ENCODE assay signal across 9 cellular contexts in genomic region chr14:75174066-75174465, GRCh38. TPM values are rescaled to one million over a fixed set of nuclear protein-coding genes. Genes with fewer than 3 reads are reported as not detected.
DNase-seq lines count a peak whose midpoint lies in the region; ATAC-seq and TF ChIP-seq lines count a peak whose summit lies in the region.
"Had no signal": no experiment of that assay in that cellular context is flagged by ENCODE, and none has a peak within 500 bp of the region (broad histone marks: within the 10 kb centered on the region; RNA-seq: fewer than 3 reads in every experiment).

No MANE protein-coding gene starts in this region.

- DNase-seq in GM23338 (ENCODE audit: low spot score): no peak
- DNase-seq in PC-3: no peak
- no peak for DNase-seq in osteocyte (ENCODE audit: extremely low spot score, unreplicated experiment)
- DNase-seq in medulla oblongata (ENCODE audit: extremely low spot score): no peak
- no peak for DNase-seq in mesendoderm
- DNase-seq in iPS-NIHi11 (ENCODE audit: low spot score): no peak
- no peak for DNase-seq in NCI-H1930 (lab: John Stamatoyannopoulos, UW)
- DNase-seq: SW 1271 had no signal

- no peaks in the 10 kb centered on the region for H3K9me2 ChIP-seq in GM23338 (ENCODE audit: insufficient read depth)
- no peaks in the 10 kb centered on the region for H3K9me2 ChIP-seq in PC-3 (replicated peaks; ENCODE audit: low read length)

- H2BK15ac ChIP-seq in mesendoderm (replicated peaks; ENCODE audit: low read depth): no peak overlapping the region

- no peak overlapping the region for H3K56ac ChIP-seq in mesendoderm (ENCODE audit: low read length)

- no peak overlapping the region for H3K23ac ChIP-seq in mesendoderm (ENCODE audit: low read length)

- H3K27me3 ChIP-seq in GM23338 (ENCODE audit: insufficient read depth): no peaks in the 10 kb centered on the region
- H3K27me3 ChIP-seq in PC-3 (ENCODE audit: low read length): no peaks in the 10 kb centered on the region
- H3K27me3 ChIP-seq in mesendoderm (ENCODE audit: insufficient read depth, low read length, poor library complexity): no peaks in the 10 kb centered on the region

- H3K27ac ChIP-seq in GM23338 (ENCODE audit: low read depth) (peak overlapping the region; percentile 23; the same call in 1 of the 2 replicates), PC-3 (ENCODE audit: low read length) (no peak overlapping the region), cingulate gyrus (ENCODE audit: low read depth, low read length) (peak overlapping the region; percentile 73), mesendoderm (ENCODE audit: low read depth, low read length) (no peak overlapping the region)

- no CpG with 5 or more reads among the region's 2 CpGs for WGBS in mesendoderm (ENCODE audit: extremely low coverage, insufficient coverage, low lambda C conversion rate)

- H3K4me3 ChIP-seq in GM23338 (no peak overlapping the region), PC-3 (ENCODE audit: low read length) (peak overlapping the region; percentile 100; the same call in 1 of the 2 replicates), mesendoderm (ENCODE audit: low read length) (no peak overlapping the region)

- POLR2A ChIA-PET in PC-3 (lab: Charles Lee; ENCODE audit: unreplicated experiment): no interaction called here

- H3K9ac ChIP-seq in PC-3 (ENCODE audit: low read length) (no peak overlapping the region), mesendoderm (ENCODE audit: low read length) (no peak overlapping the region)

- H4K20me1 ChIP-seq in GM23338 (replicated peaks; ENCODE audit: insufficient read depth): peaks cover 29% of the 10 kb centered on the region
- peaks cover 32% of the 10 kb centered on the region for H4K20me1 ChIP-seq in PC-3 (ENCODE audit: low read length)

- H3K4me1 Mint-ChIP-seq in GM23338: peaks cover 23% of the 10 kb centered on the region
- H3K4me1 Mint-ChIP-seq in osteocyte (ENCODE audit: unreplicated experiment): peaks cover 26% of the 10 kb centered on the region

- H3K4me3 Mint-ChIP-seq in GM23338: no peak overlapping the region; the same call in 2 of the 3 replicates
- peak overlapping the region; percentile 97 for H3K4me3 Mint-ChIP-seq in osteocyte (ENCODE audit: unreplicated experiment)

- peaks cover 69% of the 10 kb centered on the region for H3K79me2 ChIP-seq in GM23338 (replicated peaks; ENCODE audit: insufficient read depth)
- peaks cover 74% of the 10 kb centered on the region for H3K79me2 ChIP-seq in PC-3 (ENCODE audit: low read length)
- peaks cover 62% of the 10 kb centered on the region for H3K79me2 ChIP-seq in mesendoderm (ENCODE audit: control insufficient read depth, insufficient read depth, low read length)

- no peaks in the 10 kb centered on the region for H3K9me3 ChIP-seq in PC-3 (ENCODE audit: low read length)

- H4K5ac ChIP-seq in mesendoderm (ENCODE audit: low read length): no peak overlapping the region

- peaks cover 12% of the 10 kb centered on the region for H3K79me1 ChIP-seq in mesendoderm (ENCODE audit: low read length)

- H3K36me3 Mint-ChIP-seq in GM23338 (ENCODE audit: low read depth) (no peaks in the 10 kb centered on the region), osteocyte (ENCODE audit: unreplicated experiment) (no peaks in the 10 kb centered on the region)

- H3F3A ChIP-seq in GM23338 (replicated peaks; ENCODE audit: low read depth): no peaks in the 10 kb centered on the region
- no peaks in the 10 kb centered on the region for H3F3A ChIP-seq in PC-3 (ENCODE audit: low read length, unreplicated experiment)

- H3K9me3 Mint-ChIP-seq in GM23338 (no peaks in the 10 kb centered on the region), osteocyte (ENCODE audit: unreplicated experiment) (no peaks in the 10 kb centered on the region)

- peaks cover 7% of the 10 kb centered on the region for H3K4me1 ChIP-seq in GM23338 (ENCODE audit: insufficient read depth)
- peaks cover 11% of the 10 kb centered on the region for H3K4me1 ChIP-seq in PC-3 (ENCODE audit: insufficient read depth, low read length)
- no peaks in the 10 kb centered on the region for H3K4me1 ChIP-seq in mesendoderm (ENCODE audit: control insufficient read depth, low read depth, low read length)

- ATAC-seq in GM23338 (no peak), PC-3 (no peak)

- H3K4ac ChIP-seq in mesendoderm (ENCODE audit: low read depth, low read length): no peak overlapping the region

- no peak for TF ChIP-seq CTCF in GM23338 (conservative IDR thresholded peaks at IDR 0.05; ENCODE audit: low read depth in 2 of 2)
- no peak for TF ChIP-seq CTCF in PC-3 (conservative IDR thresholded peaks at IDR 0.05; ENCODE audit: low read depth, low read length)
- TF ChIP-seq CTCF in osteocyte (IDR thresholded peaks at IDR 0.05): no peak

- no peak overlapping the region for H2BK120ac ChIP-seq in mesendoderm (ENCODE audit: low read depth, low read length)

- peaks cover 9% of the 10 kb centered on the region for H3K27me3 Mint-ChIP-seq in GM23338 (ENCODE audit: insufficient read depth, low read depth, poor library complexity)
- no peaks in the 10 kb centered on the region for H3K27me3 Mint-ChIP-seq in osteocyte (ENCODE audit: unreplicated experiment)

- H3K36me3 ChIP-seq in GM23338 (ENCODE audit: insufficient read depth) (no peaks in the 10 kb centered on the region), PC-3 (ENCODE audit: low read depth, low read length) (no peaks in the 10 kb centered on the region), mesendoderm (ENCODE audit: control insufficient read depth, insufficient read depth, low read length) (no peaks in the 10 kb centered on the region)

- no TSS peak for BruUV-seq in PC-3 (replicated peaks; lab: Mats Ljungman, UMichigan)

- CTCF ChIA-PET in PC-3 (lab: Charles Lee): no interaction called here

- H2AFZ ChIP-seq in GM23338 (no peak overlapping the region), PC-3 (ENCODE audit: low read length) (no peak overlapping the region)

- H2AK5ac ChIP-seq in mesendoderm (ENCODE audit: low read length): no peak overlapping the region

- no peak overlapping the region for H3K18ac ChIP-seq in mesendoderm (ENCODE audit: low read length)

- H3K27ac Mint-ChIP-seq in GM23338 (no peak overlapping the region), osteocyte (ENCODE audit: unreplicated experiment) (peak overlapping the region; percentile 56)

- no peak overlapping the region for H2BK5ac ChIP-seq in mesendoderm (ENCODE audit: low read length)

- intact Hi-C loops in PC-3 (cut with micrococcal nuclease): no loop called here

- H4K8ac ChIP-seq in mesendoderm (ENCODE audit: low read depth, low read length): no peak overlapping the region

- H3K4me2 ChIP-seq in GM23338 (no peak overlapping the region), PC-3 (ENCODE audit: low read length) (peak overlapping the region; percentile 89), mesendoderm (ENCODE audit: low read length) (no peak overlapping the region)

TF ChIP-seq in GM23338, 12 proteins besides CTCF, POLR2A, EP300 and RAD21:
- TF ChIP-seq NANOG (IDR thresholded peaks at IDR 0.05; ENCODE audit: borderline replicate concordance) (no peak), ZNF114 (CRISPR knock-in tag; IDR thresholded peaks at IDR 0.05) (no peak), ETS1 (IDR thresholded peaks at IDR 0.05) (no peak), CREB1 (CRISPR knock-in tag; IDR thresholded peaks at IDR 0.05; ENCODE audit: low read depth) (no peak), STAT1 (IDR thresholded peaks at IDR 0.05; ENCODE audit: unreplicated experiment) (no peak), JUNB (IDR thresholded peaks at IDR 0.05; ENCODE audit: unreplicated experiment) (no peak), POLR2AphosphoS5 (IDR thresholded peaks at IDR 0.05; ENCODE audit: low read depth) (no peak)

RNA-seq across cellular contexts. Expression of gene TMED10, which starts 2.3 kb away (rescaled TPM):
- total RNA-seq in GM23338 (2014; rRNA removed; shearing (Covaris generic)): 196 and 237 TPM in 2 replicates
- 144 and 180 TPM in 2 replicates for polyA plus RNA-seq in GM23338 (2016; fragmentation: Nextera tagmentation; extraction: Ambion mirVana)
- total RNA-seq in PC-3 (2014; rRNA removed): 246 and 253 TPM in 2 replicates
- total RNA-seq in osteocyte: 380 and 409 TPM in 2 replicates
- polyA plus RNA-seq in mesendoderm (2013, experiment 1 of 2): 212 TPM
- polyA plus RNA-seq in mesendoderm (2013, experiment 2 of 2): 214 TPM

RNA-seq across cellular contexts. Expression of gene NEK9, which starts 47.2 kb away (rescaled TPM):
- total RNA-seq in GM23338 (2014; rRNA removed; shearing (Covaris generic)): 31.1 and 37.3 TPM in 2 replicates
- 13.9 and 16.3 TPM in 2 replicates for polyA plus RNA-seq in GM23338 (2016; fragmentation: Nextera tagmentation; extraction: Ambion mirVana)
- total RNA-seq in PC-3 (2014; rRNA removed): 29.6 and 44.5 TPM in 2 replicates
- 116 and 117 TPM in 2 replicates for total RNA-seq in osteocyte
- polyA plus RNA-seq in mesendoderm (2013, experiment 1 of 2): 14.6 TPM
- 12.3 TPM for polyA plus RNA-seq in mesendoderm (2013, experiment 2 of 2)

Comparison
In these comparisons a context has a peak if more than half of its experiments do, and no peak if none do; other contexts are left out.
1. H3K27ac ChIP-seq: peak in GM23338 (single experiment) and cingulate gyrus (single experiment); none in PC-3 (single experiment) and mesendoderm (single experiment).